In genomic region chr15:42413914-42414313, GRCh38 we compare ENCODE assay signal across 18 cellular contexts.
"Had no signal": no experiment of that assay in that cellular context is flagged by ENCODE, and none has a peak within 500 bp of the region (broad histone marks: within the 10 kb centered on the region; RNA-seq: fewer than 3 reads in every experiment).

No MANE protein-coding gene starts in this region.

- H3K4me3 ChIP-seq: colonic mucosa, skin epidermis, upper lobe of left lung had no signal

- H3K27me3 ChIP-seq: colonic mucosa, foreskin keratinocyte, neutrophil, upper lobe of left lung had no signal

- DNase-seq: activated CD4-positive, alpha-beta T cell treated with anti-CD3 and anti-CD28 coated beads, Interleukin-2, amount 50 U/mL, for 1 hour; activated CD8-positive, alpha-beta memory T cell treated with anti-CD3 and anti-CD28 coated beads for 24 hours; activated naive CD4-positive, alpha-beta T cell; aorta; caudate nucleus; colonic mucosa; foreskin keratinocyte; left colon; mammary epithelial cell; naive thymus-derived CD8-positive, alpha-beta T cell; retina; SHP77 treated with DMSO at 0.1 percent for 48 hours; stimulated activated naive CD8-positive, alpha-beta T cell treated with anti-CD3 and anti-CD28 coated beads, Interleukin-15, Interleukin-2, amounts not matched to agents 100 U/mL and 50 U/mL, for 24 hours; T-helper 2 cell; upper lobe of left lung had no signal

- H3K79me2 ChIP-seq: parathyroid adenoma had no signal

- H2AFZ ChIP-seq: parathyroid adenoma had no signal

- ATAC-seq: foreskin keratinocyte; left colon; naive thymus-derived CD8-positive, alpha-beta T cell; stimulated activated naive CD8-positive, alpha-beta T cell treated with anti-CD3 and anti-CD28 coated beads, Interleukin-15, Interleukin-2, amounts not matched to agents 100 U/mL and 50 U/mL, for 24 hours had no signal

- H3K4me3 Mint-ChIP-seq: naive thymus-derived CD8-positive, alpha-beta T cell had no signal

- H3K9ac ChIP-seq: parathyroid adenoma had no signal

- H3K9me3 Mint-ChIP-seq: naive thymus-derived CD8-positive, alpha-beta T cell had no signal

- H3K9me3 ChIP-seq: colonic mucosa, neutrophil, upper lobe of left lung had no signal

- H3K4me1 ChIP-seq: colonic mucosa, foreskin keratinocyte, parathyroid adenoma, upper lobe of left lung had no signal

- H3K27ac ChIP-seq: colonic mucosa, foreskin keratinocyte, parathyroid adenoma, upper lobe of left lung had no signal

- H3K4me1 Mint-ChIP-seq: naive thymus-derived CD8-positive, alpha-beta T cell had no signal

- H3K27me3 Mint-ChIP-seq: naive thymus-derived CD8-positive, alpha-beta T cell had no signal
